ENCODE assay signal across 8 cellular contexts in genomic region chr7:27739301-27739913, GRCh38. TPM values are rescaled to one million over a fixed set of nuclear protein-coding genes. Genes with fewer than 3 reads are reported as not detected.
DNase-seq lines count a peak whose midpoint lies in the region; ATAC-seq, FAIRE-seq and TF ChIP-seq lines count a peak whose summit lies in the region.

No MANE protein-coding gene starts in this region.

- H4K20me1 ChIP-seq in HepG2 (ENCODE audit: insufficient read depth, low read length), result no peaks in the 10 kb centered on the region

- H3K36me3 Mint-ChIP-seq in MCF 10A (ENCODE audit: insufficient read depth, unreplicated experiment), result peaks cover 6% of the 10 kb centered on the region

- H3K4me1 ChIP-seq in HepG2 (ENCODE audit: insufficient read depth, low read length) (peaks cover 55% of the 10 kb centered on the region), transverse colon (peaks cover under 1 to 74% (median 32%) of the 10 kb centered on the region in 4 donors)

- no peaks in the 10 kb centered on the region for H3K27me3 Mint-ChIP-seq in MCF 10A (ENCODE audit: insufficient read depth, unreplicated experiment)

- H3K79me2 ChIP-seq in HepG2 (ENCODE audit: insufficient read depth, low read length), result peaks cover 26% of the 10 kb centered on the region

- peak; percentile 28 for ATAC-seq in HG02763 (IDR thresholded peaks at IDR 0.05; ENCODE audit: unreplicated experiment)
- ATAC-seq in HepG2, result peak; percentile 72

- TF ChIP-seq RAD21 in HepG2 (CRISPR knock-in tag; IDR thresholded peaks at IDR 0.05), result no peak

- intact Hi-C loops in MCF 10A (cut with micrococcal nuclease) (no loop called here), HepG2 (cut with micrococcal nuclease; ENCODE audit: unreplicated experiment) (no loop called here), transverse colon (cut with DNase I; ENCODE audit: low total_unique reads) (no loop called here)

- peak overlapping the region; percentile 96 for H3K9ac ChIP-seq in HepG2 (ENCODE audit: insufficient read depth, low read depth, low read length)

- TF ChIP-seq POLR2A in HepG2 (IDR thresholded peaks at IDR 0.05; ENCODE audit: insufficient read depth in 1 of 2, low read depth in 2 of 2, low read length in 2 of 2) (no peak), transverse colon (IDR thresholded peaks at IDR 0.05) (no peak)

- no peaks in the 10 kb centered on the region for H3K9me3 Mint-ChIP-seq in MCF 10A (ENCODE audit: unreplicated experiment)

- CTCF ChIA-PET in MCF 10A (lab: Yijun Ruan, JAX), result interaction anchor here (0.7 kb wide), 2 partner anchors 17 to 128 kb away, joined by 3 to 7 read pairs; no protein-coding TSS in a partner anchor
- CTCF ChIA-PET in HepG2 (lab: Yijun Ruan, JAX; ENCODE audit: low intra/inter-chr PET ratio, low total read pairs), result no interaction called here

- FAIRE-seq in HepG2 (lab: Jason Lieb, UNC), result no peak

- BruUV-seq in MCF 10A (replicated peaks; lab: Mats Ljungman, UMichigan) (TSS peak; percentile 66), HepG2 (replicated peaks; lab: Mats Ljungman, UMichigan) (TSS peak; percentile 79)

- TF ChIP-seq EP300 in HepG2 (IDR thresholded peaks at IDR 0.05; ENCODE audit: low read depth in 2 of 2, low read length in 2 of 2) (no peak), HepG2 (CRISPR knock-in tag; IDR thresholded peaks at IDR 0.05; ENCODE audit: borderline replicate concordance) (no peak), transverse colon (IDR thresholded peaks at IDR 0.05; ENCODE audit: low read depth) (no peak)

- H3K4me1 Mint-ChIP-seq in MCF 10A (ENCODE audit: insufficient read depth, unreplicated experiment), result peaks cover 19% of the 10 kb centered on the region

- H3K9me3 ChIP-seq in HepG2 (ENCODE audit: low read length), result no peaks in the 10 kb centered on the region
- no peaks in the 10 kb centered on the region for H3K9me3 ChIP-seq in transverse colon

- peak overlapping the region; percentile 97 to 98 (median 98) for H3K4me3 ChIP-seq in HepG2 (replicated peaks in 1 of 3; ENCODE audit: insufficient read depth in 1 of 3, low read depth in 2 of 3, low read length in 3 of 3)
- H3K4me3 ChIP-seq in transverse colon, result peak overlapping the region; percentile 30 to 96 (median 90)

- H3K4me3 Mint-ChIP-seq in MCF 10A (ENCODE audit: unreplicated experiment), result peak overlapping the region; percentile 86

- peak overlapping the region; percentile 60 for H2AFZ ChIP-seq in HepG2 (ENCODE audit: low read length)

- H3K27ac ChIP-seq in HepG2 (ENCODE audit: extremely low read length, insufficient read depth, low read length) (peak overlapping the region; percentile 97), transverse colon (peak overlapping the region; percentile 96 to 99 (median 98))

- peak; percentile 4 for DNase-seq in stimulated activated CD4-positive, alpha-beta T cell treated with anti-CD3 and anti-CD28 coated beads, Interleukin-2, amount 100 ng/mL, for 4 hours (ENCODE audit: low read depth)
- DNase-seq in stimulated activated CD4-positive, alpha-beta T cell treated with anti-CD3 and anti-CD28 coated beads, Interleukin-2, amount 100 ng/mL, for 48 hours, result no peak
- DNase-seq in NCI-H748 treated with DMSO at 0.1 percent for 48 hours (lab: John Stamatoyannopoulos, UW) (peak; percentile 86), MCF 10A (ENCODE audit: unreplicated experiment) (no peak), HepG2 (ENCODE audit: low spot score) (no peak), transverse colon (no peak), ecto neural progenitor cell (ENCODE audit: low spot score) (no peak)

- no peaks in the 10 kb centered on the region; a peak in 1 of 5 replicates for H3K27me3 ChIP-seq in HepG2 (ENCODE audit: control insufficient read depth in 1 of 2, insufficient read depth in 2 of 2, low read length in 2 of 2)
- no peaks in the 10 kb centered on the region for H3K27me3 ChIP-seq in transverse colon

- H3K27ac Mint-ChIP-seq in MCF 10A (ENCODE audit: low read depth, unreplicated experiment), result peak overlapping the region; percentile 99

- POLR2A ChIA-PET in MCF 10A (lab: Yijun Ruan, JAX) (interaction anchor here (0.7 to 3.6 kb wide), 38 partner anchors 9 to 576 kb away, joined by 3 to 180 read pairs (median 5); partner anchors contain the start of gene HIBADH), HepG2 (lab: Yijun Ruan, JAX) (interaction anchor here (1.2 to 3.9 kb wide), 5 partner anchors 24 to 122 kb away, joined by 3 to 58 read pairs (median 20); partner anchors contain the start of gene HIBADH)

- no peaks in the 10 kb centered on the region for H3K36me3 ChIP-seq in HepG2 (replicated peaks in 1 of 2; ENCODE audit: control insufficient read depth in 1 of 2, insufficient read depth in 2 of 2, low read length in 2 of 2)
- no peaks in the 10 kb centered on the region for H3K36me3 ChIP-seq in transverse colon

- in situ Hi-C loops in HepG2 (cut with HindIII; ENCODE audit: extremely low pct_ligation_motif_present, low pct_unique_long_range_greater_than_20kb), result no loop called here
- in situ Hi-C loops in transverse colon (cut with MboI; ENCODE audit: low pct_ligation_motif_present in 1 of 4, low pct_unique_long_range_greater_than_20kb in 1 of 4, low sequenced_read_pairs in 3 of 4), result no loop called here

- WGBS in HepG2 (ENCODE audit: low lambda C conversion rate), result under 1% methylated on average over 17 of the region's 17 CpGs
- 2 to 3% methylated on average over 13 to 17 of the region's 17 CpGs for WGBS in transverse colon (ENCODE audit: low coverage in 1 of 2), 2 donors

- TF ChIP-seq CTCF in MCF 10A (IDR thresholded peaks at IDR 0.05; ENCODE audit: unreplicated experiment) (no peak), HepG2 (CRISPR knock-in tag; IDR thresholded peaks at IDR 0.05) (0 out of 2 replicates have a peak, but pooled peaks have one; percentile 5), transverse colon (IDR thresholded peaks at IDR 0.05) (no peak)

- H3K4me2 ChIP-seq in HepG2 (ENCODE audit: low read depth, low read length), result peak overlapping the region; percentile 81

TF ChIP-seq in HepG2, 621 proteins besides CTCF, POLR2A, EP300 and RAD21 (continues in another document):
- TF ChIP-seq NR2C2 (CRISPR knock-in tag; IDR thresholded peaks at IDR 0.05; ENCODE audit: borderline replicate concordance), result no peak
- no peak for TF ChIP-seq KLF6 (CRISPR knock-in tag; IDR thresholded peaks at IDR 0.05)
- TF ChIP-seq WIZ (CRISPR knock-in tag; IDR thresholded peaks at IDR 0.05), result 0 out of 2 replicates have a peak, but pooled peaks have one; percentile 20
- no peak for TF ChIP-seq SALL2 (CRISPR knock-in tag; IDR thresholded peaks at IDR 0.05)
- no peak for TF ChIP-seq PAWR (CRISPR knock-in tag; IDR thresholded peaks at IDR 0.05; ENCODE audit: borderline replicate concordance)
- peak; percentile 45; the same call in 1 of the 2 replicates for TF ChIP-seq PHF21A (CRISPR knock-in tag; IDR thresholded peaks at IDR 0.05)
- 0 out of 2 replicates have a peak, but pooled peaks have one; percentile 82 for TF ChIP-seq GZF1 (CRISPR knock-in tag; IDR thresholded peaks at IDR 0.05)
- no peak for TF ChIP-seq NFIC (IDR thresholded peaks at IDR 0.05; ENCODE audit: low read length)
- TF ChIP-seq ZNF577 (CRISPR knock-in tag; IDR thresholded peaks at IDR 0.05; ENCODE audit: borderline replicate concordance, low read depth), result no peak
- TF ChIP-seq GMEB1 (CRISPR knock-in tag; IDR thresholded peaks at IDR 0.05; ENCODE audit: borderline replicate concordance), result no peak; the same call in 1 of the 2 replicates
- TF ChIP-seq MYC (CRISPR knock-in tag; IDR thresholded peaks at IDR 0.05; ENCODE audit: borderline replicate concordance), result no peak
- 0 out of 2 replicates have a peak, but pooled peaks have one; percentile 32 for TF ChIP-seq ZNF556 (CRISPR knock-in tag; IDR thresholded peaks at IDR 0.05; ENCODE audit: borderline replicate concordance)

RNA-seq across cellular contexts. Expression of gene TAX1BP1, which starts 0.6 kb away (rescaled TPM):
- 95.0 and 95.9 TPM in 2 replicates for total RNA-seq in MCF 10A (2022)
- 98.9 and 177 TPM in 2 replicates for total RNA-seq in HepG2 (2016; rRNA removed; fragmentation: Illumina TruSeq; extraction: Trizol)
- 15.4 and 20.0 TPM in 2 replicates for total RNA-seq in HepG2 (2016; cell fraction: cytosol; rRNA removed; fragmentation: Illumina TruSeq; extraction: Trizol; ENCODE audit: low read depth)
- 99.7 and 175 TPM in 2 replicates for total RNA-seq in HepG2 (2016; cell fraction: insoluble cytoplasmic fraction; rRNA removed; fragmentation: Illumina TruSeq; extraction: Trizol)
- total RNA-seq in HepG2 (2016; cell fraction: membrane; rRNA removed; fragmentation: Illumina TruSeq; extraction: Trizol), result 41.7 and 45.4 TPM in 2 replicates
- total RNA-seq in HepG2 (2016; cell fraction: nucleus; rRNA removed; fragmentation: Illumina TruSeq; extraction: Trizol), result 83.0 and 86.5 TPM in 2 replicates
- polyA plus RNA-seq in HepG2 (2011; rRNA removed), result 78.8 and 95.2 TPM in 2 replicates
- 51.1 and 75.1 TPM in 2 replicates for polyA plus RNA-seq in HepG2 (2011; cell fraction: cytosol; rRNA removed)
- polyA plus RNA-seq in HepG2 (2011; cell fraction: nucleus; rRNA removed), result 20.4 and 20.8 TPM in 2 replicates
- 60.1 and 77.8 TPM in 2 replicates for polyA plus RNA-seq in HepG2 (2012)
- polyA plus RNA-seq in HepG2 (2016; cell fraction: cytosol; fragmentation: Illumina TruSeq; extraction: Trizol; ENCODE audit: low read depth), result 5.9 and 6.6 TPM in 2 replicates
- polyA plus RNA-seq in HepG2 (2016; cell fraction: insoluble cytoplasmic fraction; fragmentation: Illumina TruSeq; extraction: Trizol; ENCODE audit: low read depth), result 137 and 142 TPM in 2 replicates
- 15.0 and 16.7 TPM in 2 replicates for polyA plus RNA-seq in HepG2 (2016; cell fraction: membrane; fragmentation: Illumina TruSeq; extraction: Trizol; ENCODE audit: low read depth)
- 48.0 and 52.6 TPM in 2 replicates for polyA plus RNA-seq in HepG2 (2016; cell fraction: nucleus; fragmentation: Illumina TruSeq; extraction: Trizol; ENCODE audit: insufficient read depth, low read depth)
- 114 and 126 TPM in 2 replicates for polyA minus RNA-seq in HepG2 (2011; rRNA and poly(A)+ RNA removed; ENCODE audit: low replicate concordance)
- polyA minus RNA-seq in HepG2 (2011; cell fraction: cytosol; rRNA and poly(A)+ RNA removed), result 36.9 and 45.1 TPM in 2 replicates
- polyA minus RNA-seq in HepG2 (2011; cell fraction: nucleus; rRNA and poly(A)+ RNA removed), result 152 and 235 TPM in 2 replicates
- total RNA-seq in transverse colon, result 100 to 1,000 TPM in 3 of 4 donors, 10 to 100 TPM in 1; 67.9 to 133 (median 123) TPM

Comparison
In these comparisons a context has a peak if more than half of its experiments do, and no peak if none do; other contexts are left out.
1. DNase-seq: peak in stimulated activated CD4-positive, alpha-beta T cell treated with anti-CD3 and anti-CD28 coated beads, Interleukin-2, amount 100 ng/mL, for 4 hours (single experiment) and NCI-H748 treated with DMSO at 0.1 percent for 48 hours (single experiment); none in stimulated activated CD4-positive, alpha-beta T cell treated with anti-CD3 and anti-CD28 coated beads, Interleukin-2, amount 100 ng/mL, for 48 hours (0 of 2), MCF 10A (single experiment), HepG2 (single experiment), transverse colon (single experiment) and ecto neural progenitor cell (single experiment).